22 cellular contexts compared by ENCODE assay signal in genomic region chr5:121088341-121088740, GRCh38.
"Had no signal": no experiment of that assay in that cellular context is flagged by ENCODE, and none has a peak within 500 bp of the region (broad histone marks: within the 10 kb centered on the region; RNA-seq: fewer than 3 reads in every experiment).

No MANE protein-coding gene starts in this region.

- DNase-seq: esophagus squamous epithelium; foreskin fibroblast; immature natural killer cell; left ventricle myocardium inferior; lower lobe of right lung; natural killer cell; nucleus accumbens; ovary; sigmoid colon; stimulated activated CD4-positive, alpha-beta T cell treated with anti-CD3 and anti-CD28 coated beads, Interleukin-2, amount 100 ng/mL, for 24 hours; stimulated activated CD4-positive, alpha-beta T cell treated with anti-CD3 and anti-CD28 coated beads, Interleukin-4, amount 100 ng/mL, for 4 hours; stimulated activated naive B cell treated with anti-CD40 and anti-IgM and Interleukin-4, amounts not matched to agents 10 μg/mL and 1 μg/mL and 100 μg/mL, for 72 hours; stimulated activated naive CD8-positive, alpha-beta T cell treated with anti-CD3 and anti-CD28 coated beads, Interleukin-15, amount 100 ng/mL, for 72 hours; substantia nigra; transverse colon had no signal

- H3K4me1 Mint-ChIP-seq: immature natural killer cell; memory B cell; mesothelial cell of epicardium; natural killer cell; neural crest cell; stimulated activated naive B cell treated with anti-CD40 and anti-IgM and Interleukin-4, amounts not matched to agents 10 μg/mL and 1 μg/mL and 100 μg/mL, for 72 hours; stimulated activated naive CD8-positive, alpha-beta T cell treated with anti-CD3 and anti-CD28 coated beads, Interleukin-15, amount 100 ng/mL, for 72 hours had no signal

- ATAC-seq: lower lobe of right lung; natural killer cell; stimulated activated naive B cell treated with anti-CD40 and anti-IgM and Interleukin-4, amounts not matched to agents 10 μg/mL and 1 μg/mL and 100 μg/mL, for 72 hours; stimulated activated naive CD8-positive, alpha-beta T cell treated with anti-CD3 and anti-CD28 coated beads, Interleukin-15, amount 100 ng/mL, for 72 hours had no signal

- H3K4me1 ChIP-seq: esophagus squamous epithelium, left ventricle myocardium inferior, lower lobe of right lung, right atrium auricular region, sigmoid colon, transverse colon had no signal

- H3K36me3 Mint-ChIP-seq: immature natural killer cell; memory B cell; mesothelial cell of epicardium; natural killer cell; stimulated activated naive B cell treated with anti-CD40 and anti-IgM and Interleukin-4, amounts not matched to agents 10 μg/mL and 1 μg/mL and 100 μg/mL, for 72 hours had no signal

- H3K9me3 ChIP-seq: esophagus squamous epithelium, left ventricle myocardium inferior, lower lobe of right lung, ovary, right atrium auricular region, sigmoid colon, thoracic aorta, transverse colon had no signal

- H3K36me3 ChIP-seq: esophagus squamous epithelium, left ventricle myocardium inferior, lower lobe of right lung, ovary, right atrium auricular region, sigmoid colon, thoracic aorta, transverse colon had no signal

- H3K27ac ChIP-seq: esophagus squamous epithelium, left ventricle myocardium inferior, lower lobe of right lung, ovary, right atrium auricular region, sigmoid colon, skin epidermis, thoracic aorta, transverse colon had no signal

- H3K27me3 Mint-ChIP-seq: dendritic cell treated with granulocyte-macrophage colony-stimulating factor and Interleukin-4, amounts not matched to agents 40 ng/mL and 50 ng/mL, for 4 days; memory B cell; stimulated activated naive B cell treated with anti-CD40 and anti-IgM and Interleukin-4, amounts not matched to agents 10 μg/mL and 1 μg/mL and 100 μg/mL, for 72 hours; stimulated activated naive CD8-positive, alpha-beta T cell treated with anti-CD3 and anti-CD28 coated beads, Interleukin-15, amount 100 ng/mL, for 72 hours had no signal

- H3K4me3 Mint-ChIP-seq: dendritic cell treated with granulocyte-macrophage colony-stimulating factor and Interleukin-4, amounts not matched to agents 40 ng/mL and 50 ng/mL, for 4 days; immature natural killer cell; memory B cell; mesothelial cell of epicardium; natural killer cell; neural crest cell; stimulated activated naive B cell treated with anti-CD40 and anti-IgM and Interleukin-4, amounts not matched to agents 10 μg/mL and 1 μg/mL and 100 μg/mL, for 72 hours; stimulated activated naive CD8-positive, alpha-beta T cell treated with anti-CD3 and anti-CD28 coated beads, Interleukin-15, amount 100 ng/mL, for 72 hours had no signal

- H3K27me3 ChIP-seq: esophagus squamous epithelium, ovary, right atrium auricular region, sigmoid colon, transverse colon had no signal

- H3K9me3 Mint-ChIP-seq: mesothelial cell of epicardium, neural crest cell had no signal

- H3K4me3 ChIP-seq: esophagus squamous epithelium, left ventricle myocardium inferior, lower lobe of right lung, ovary, right atrium auricular region, sigmoid colon, skin epidermis, thoracic aorta, transverse colon had no signal

- H3K27ac Mint-ChIP-seq: dendritic cell treated with granulocyte-macrophage colony-stimulating factor and Interleukin-4, amounts not matched to agents 40 ng/mL and 50 ng/mL, for 4 days; immature natural killer cell; memory B cell; mesothelial cell of epicardium; natural killer cell; stimulated activated naive B cell treated with anti-CD40 and anti-IgM and Interleukin-4, amounts not matched to agents 10 μg/mL and 1 μg/mL and 100 μg/mL, for 72 hours; stimulated activated naive CD8-positive, alpha-beta T cell treated with anti-CD3 and anti-CD28 coated beads, Interleukin-15, amount 100 ng/mL, for 72 hours had no signal
